Comparison of ENCODE assay signal across 1 cellular context in the genomic region with DNA sequence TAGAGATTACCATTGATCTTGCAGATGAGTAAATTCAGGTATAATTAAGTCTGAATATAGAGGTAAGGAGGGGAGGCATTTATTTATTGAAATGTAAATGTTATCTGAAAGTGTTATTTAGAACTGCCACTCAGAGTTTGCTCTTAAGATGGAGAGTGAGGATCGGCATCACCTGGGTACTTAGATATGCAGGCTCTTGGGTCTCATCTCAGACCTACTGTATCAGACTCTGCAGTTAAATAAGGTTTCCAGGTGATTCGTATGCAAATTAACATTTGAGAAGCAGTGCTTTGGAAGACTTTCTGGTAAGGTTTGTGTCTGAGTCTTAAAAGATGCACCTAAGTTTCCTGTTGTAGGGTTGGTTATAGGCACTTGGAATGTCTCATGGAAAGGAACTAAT.
TF ChIP-seq lines count a peak whose summit lies in the region.

No MANE protein-coding gene starts in this region.

TF ChIP-seq in WTC11, 78 proteins besides CTCF, POLR2A, EP300 and RAD21 (continued from another document):
- TF ChIP-seq, protein P1, sequence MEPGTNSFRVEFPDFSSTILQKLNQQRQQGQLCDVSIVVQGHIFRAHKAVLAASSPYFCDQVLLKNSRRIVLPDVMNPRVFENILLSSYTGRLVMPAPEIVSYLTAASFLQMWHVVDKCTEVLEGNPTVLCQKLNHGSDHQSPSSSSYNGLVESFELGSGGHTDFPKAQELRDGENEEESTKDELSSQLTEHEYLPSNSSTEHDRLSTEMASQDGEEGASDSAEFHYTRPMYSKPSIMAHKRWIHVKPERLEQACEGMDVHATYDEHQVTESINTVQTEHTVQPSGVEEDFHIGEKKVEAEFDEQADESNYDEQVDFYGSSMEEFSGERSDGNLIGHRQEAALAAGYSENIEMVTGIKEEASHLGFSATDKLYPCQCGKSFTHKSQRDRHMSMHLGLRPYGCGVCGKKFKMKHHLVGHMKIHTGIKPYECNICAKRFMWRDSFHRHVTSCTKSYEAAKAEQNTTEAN (CRISPR knock-in tag; IDR thresholded peaks at IDR 0.05) = no peak
- TF ChIP-seq PRRX2 (CRISPR knock-in tag; IDR thresholded peaks at IDR 0.05) = no peak
